ENCODE assay signal across 9 cellular contexts in genomic region chr11:123261345-123262106, GRCh38.
DNase-seq lines count a peak whose midpoint lies in the region; ATAC-seq and TF ChIP-seq lines count a peak whose summit lies in the region.
"Had no signal": no experiment of that assay in that cellular context is flagged by ENCODE, and none has a peak within 500 bp of the region (broad histone marks: within the 10 kb centered on the region; RNA-seq: fewer than 3 reads in every experiment).

No MANE protein-coding gene starts in this region.

- H3K27me3 Mint-ChIP-seq in immature natural killer cell (ENCODE audit: low read depth in 3 of 3), result peaks cover 4 to 24% (median 11%) of the 10 kb centered on the region in 3 donors

- H3K4me3 Mint-ChIP-seq in immature natural killer cell, result peak overlapping the region in 3 of 5 donors; percentile 58 to 66 (median 59)
- H3K4me3 Mint-ChIP-seq: activated naive CD8-positive, alpha-beta T cell had no signal

- DNase-seq in CD1c-positive myeloid dendritic cell (ENCODE audit: extremely low spot score) (peak; percentile 83), NCI-H1105 (lab: John Stamatoyannopoulos, UW) (peak; percentile 30), T47D (ENCODE audit: low read depth in 1 of 2, low spot score in 1 of 2) (peak; percentile 84 to 94), immature natural killer cell (peak; percentile 26 to 48 (median 34)), mesenteric fat pad (ENCODE audit: low spot score) (no peak)
- peak; percentile 26 to 75 for DNase-seq in stimulated activated CD4-positive, alpha-beta T cell treated with anti-CD3 and anti-CD28 coated beads, Interleukin-12 subunit alpha, Interleukin-12 subunit beta, amount 100 ng/mL, for 24 hours (ENCODE audit: low read depth in 2 of 2)

- H3K27ac ChIP-seq in VCaP, result peak overlapping the region; percentile 29; the same call in 1 of the 2 replicates

- peak; percentile 97 for TF ChIP-seq CTCF in VCaP (conservative IDR thresholded peaks at IDR 0.05)

- in situ Hi-C loops in T47D (cut with HindIII; ENCODE audit: low pct_unique_long_range_greater_than_20kb, low sequenced_read_pairs), result no loop called here

- ATAC-seq in GM21529 (IDR thresholded peaks at IDR 0.05; ENCODE audit: unreplicated experiment), result peak; percentile 45

- H3K4me1 Mint-ChIP-seq in immature natural killer cell, result peaks cover 5 to 9% of the 10 kb centered on the region in 2 donors

- H3K27ac Mint-ChIP-seq in immature natural killer cell, result no peak overlapping the region
- H3K27ac Mint-ChIP-seq: activated naive CD8-positive, alpha-beta T cell had no signal

- no peaks in the 10 kb centered on the region for H3K36me3 Mint-ChIP-seq in immature natural killer cell

- H3K9me3 Mint-ChIP-seq in immature natural killer cell, result peaks cover 0 to 8% (median 1%) of the 10 kb centered on the region in 6 donors
